In genomic region chr10:34838366-34838900, GRCh38 we compare ENCODE assay signal across 15 cellular contexts. TPM values are rescaled to one million over a fixed set of nuclear protein-coding genes. Genes with fewer than 3 reads are reported as not detected.
DNase-seq lines count a peak whose midpoint lies in the region; ATAC-seq, FAIRE-seq and TF ChIP-seq lines count a peak whose summit lies in the region.
"Had no signal": no experiment of that assay in that cellular context is flagged by ENCODE, and none has a peak within 500 bp of the region (broad histone marks: within the 10 kb centered on the region; RNA-seq: fewer than 3 reads in every experiment).

No MANE protein-coding gene starts in this region.

- no peaks in the 10 kb centered on the region for H3K36me3 ChIP-seq in BLaER1
- H3K36me3 ChIP-seq in K562 (ENCODE audit: control insufficient read depth, insufficient read depth, low read length): no peaks in the 10 kb centered on the region
- no peaks in the 10 kb centered on the region for H3K36me3 ChIP-seq in HAP-1 (replicated peaks)

- no peak for TF ChIP-seq RAD21 in K562 (CRISPR knock-in tag; conservative IDR thresholded peaks at IDR 0.05 in 1 of 2, IDR thresholded peaks at IDR 0.05 in 1 of 2)

- intact Hi-C loops in K562 (cut with micrococcal nuclease): no loop called here

- no peaks in the 10 kb centered on the region for H3K79me2 ChIP-seq in K562 (ENCODE audit: control insufficient read depth, insufficient read depth, low read length)

- CTCF ChIA-PET in K562 (lab: Yijun Ruan, JAX; ENCODE audit: low intra/inter-chr PET ratio): no interaction called here

- H3K4me3 ChIP-seq in BLaER1 (no peak overlapping the region), K562 (no peak overlapping the region), HAP-1 (no peak overlapping the region)
- H3K4me3 ChIP-seq: GM12878, GM23338 had no signal

- TF ChIP-seq POLR2A in K562 (conservative IDR thresholded peaks at IDR 0.05): no peak

- H3K4me2 ChIP-seq in BLaER1 (peak overlapping the region; percentile 15), K562 (ENCODE audit: insufficient read depth, low read length) (no peak overlapping the region)
- H3K4me2 ChIP-seq: GM23338 had no signal

- H3K27ac ChIP-seq in BLaER1: no peak overlapping the region
- no peak overlapping the region for H3K27ac ChIP-seq in K562 (ENCODE audit: extremely low read depth, low read depth, low read length)

- in situ Hi-C loops in K562 (cut with MboI): no loop called here
- in situ Hi-C loops in HAP-1 (cut with MboI; ENCODE audit: low sequenced_read_pairs): no loop called here

- no peak for TF ChIP-seq EP300 in K562 (IDR thresholded peaks at IDR 0.05; ENCODE audit: low read length)

- no peak for TF ChIP-seq CTCF in K562 (IDR thresholded peaks at IDR 0.05 in 2 of 3, conservative IDR thresholded peaks at IDR 0.05 in 1 of 3; ENCODE audit: insufficient read depth in 2 of 3, low read depth in 1 of 3, low read length in 3 of 3)

- no peak for ATAC-seq in K562
- ATAC-seq: GM12878, GM23338 had no signal

- 4% methylated on average over 5 of the region's 5 CpGs for WGBS in K562 (ENCODE audit: insufficient coverage, low coverage, missing lambda C conversion rate)

- no peak for FAIRE-seq in K562 (lab: Jason Lieb, UNC)
- FAIRE-seq: GM12878, GM18507, HepG2 had no signal

- no peak overlapping the region for H3K9ac ChIP-seq in BLaER1
- H3K9ac ChIP-seq in K562 (ENCODE audit: insufficient read depth in 1 of 2, low read depth in 2 of 2, low read length in 2 of 2): no peak overlapping the region

- POLR2A ChIA-PET in K562 (lab: Yijun Ruan, JAX): no interaction called here

- no peaks in the 10 kb centered on the region for H3K27me3 ChIP-seq in BLaER1
- H3K27me3 ChIP-seq in K562 (ENCODE audit: control insufficient read depth in 2 of 2, insufficient read depth in 2 of 2, low read length in 2 of 2): peaks cover 0 to 6% of the 10 kb centered on the region in 2 experiments; a peak in 1 of 5 replicates
- no peaks in the 10 kb centered on the region for H3K27me3 ChIP-seq in HAP-1 (ENCODE audit: low read depth)

- H4K20me1 ChIP-seq in BLaER1 (no peaks in the 10 kb centered on the region), K562 (replicated peaks; ENCODE audit: control insufficient read depth, insufficient read depth, low read length) (no peaks in the 10 kb centered on the region)

- H3K9me3 ChIP-seq in BLaER1 (no peaks in the 10 kb centered on the region), K562 (replicated peaks; ENCODE audit: control insufficient read depth, insufficient read depth, low read depth, low read length) (no peaks in the 10 kb centered on the region), HAP-1 (no peaks in the 10 kb centered on the region)

- BruUV-seq in K562 (replicated peaks; lab: Mats Ljungman, UMichigan): no TSS peak

- H3K9me1 ChIP-seq in K562 (ENCODE audit: control insufficient read depth, insufficient read depth, low read length): no peaks in the 10 kb centered on the region

- H3K4me1 ChIP-seq in BLaER1 (peaks cover 38% of the 10 kb centered on the region), K562 (replicated peaks in 1 of 2; ENCODE audit: control insufficient read depth in 2 of 2, insufficient read depth in 2 of 2, low read length in 2 of 2) (no peaks in the 10 kb centered on the region), HAP-1 (no peaks in the 10 kb centered on the region)

- no peak overlapping the region for H2AFZ ChIP-seq in K562 (ENCODE audit: low read depth, low read length)
- H2AFZ ChIP-seq: GM23338 had no signal

- DNase-seq in NCI-H82 (lab: John Stamatoyannopoulos, UW) (peak; percentile 50), K562 (ENCODE audit: extremely low read depth in 1 of 4, low spot score in 3 of 4) (no peak), activated T-cell treated with anti-CD3 and anti-CD28 coated beads for 4 hours (no peak), NCI-H146 (lab: John Stamatoyannopoulos, UW) (no peak), NCI-H1436 (lab: John Stamatoyannopoulos, UW) (no peak), HAP-1 (ENCODE audit: low spot score in 2 of 2) (no peak)
- DNase-seq: CD4-positive, CD25-positive, alpha-beta regulatory T cell; DMS53; H7; HFFc6 had no signal

TF ChIP-seq in K562, 482 proteins besides CTCF, POLR2A, EP300 and RAD21:
- TF ChIP-seq ZSCAN29 (IDR thresholded peaks at IDR 0.05) (no peak), TFE3 (CRISPR knock-in tag; IDR thresholded peaks at IDR 0.05) (0 out of 2 replicates have a peak, but pooled peaks have one; percentile 2)

RNA-seq across cellular contexts. Expression of gene PARD3, which starts 23.3 kb away (rescaled TPM):
- 8.3 and 11.4 TPM in 2 replicates for total RNA-seq in K562 (2011; cell fraction: chromatin; rRNA removed; ENCODE audit: low replicate concordance)
- 4.5 and 6.1 TPM in 2 replicates for total RNA-seq in K562 (2011; cell fraction: nucleolus; rRNA removed)
- 5.0 and 7.4 TPM in 2 replicates for total RNA-seq in K562 (2011; cell fraction: nucleoplasm; rRNA removed)
- total RNA-seq in K562 (2014; rRNA removed) (7.7 and 8.4 TPM in 2 replicates), K562 (2014; rRNA removed; fragmentation: Illumina TruSeq; extraction: Trizol) (11.4 and 13.3 TPM in 2 replicates), K562 (2015; rRNA removed; fragmentation: Illumina TruSeq; extraction: Trizol) (8.8 and 11.7 TPM in 2 replicates), K562 (2021) (6.5 and 6.8 TPM in 2 replicates)
- polyA plus RNA-seq in K562 (2011; rRNA removed) (11.6 and 19.2 TPM in 2 replicates), K562 (2014; fragmentation: Illumina TruSeq; extraction: Trizol) (9.3 and 9.9 TPM in 2 replicates), K562 (2014; fragmentation: Nextera tagmentation; extraction: Ambion mirVana) (1 to 10 TPM; 2.7 to 3.0 TPM), K562 (2014; rRNA removed) (5.0 and 6.4 TPM in 2 replicates)
- polyA plus RNA-seq in K562 (2011; cell fraction: cytosol; rRNA removed): 4.3 and 14.5 TPM in 2 replicates
- polyA plus RNA-seq in K562 (2011; cell fraction: nucleus; rRNA removed): 6.1 and 13.8 TPM in 2 replicates
- 4.5 and 5.7 TPM in 2 replicates for polyA plus RNA-seq in K562 (2012)
- 28.8 and 60.0 TPM in 2 replicates for polyA minus RNA-seq in K562 (2011; rRNA and poly(A)+ RNA removed)
- polyA minus RNA-seq in K562 (2011; cell fraction: cytosol; rRNA and poly(A)+ RNA removed): 7.9 and 20.2 TPM in 2 replicates
- polyA minus RNA-seq in K562 (2011; cell fraction: nucleus; rRNA and poly(A)+ RNA removed): 12.4 and 40.0 TPM in 2 replicates
